ENCODE assay signal across 20 cellular contexts in genomic region chr11:73226297-73227006, GRCh38. TPM values are rescaled to one million over a fixed set of nuclear protein-coding genes. Genes with fewer than 3 reads are reported as not detected.
A peak's percentile ranks its signal among the peaks of the same experiment; 100 is the strongest.
DNase-seq lines count a peak whose midpoint lies in the region; ATAC-seq and TF ChIP-seq lines count a peak whose summit lies in the region.
"Had no signal": no experiment of that assay in that cellular context is flagged by ENCODE, and none has a peak within 500 bp of the region (broad histone marks: within the 10 kb centered on the region; RNA-seq: fewer than 3 reads in every experiment).

No MANE protein-coding gene starts in this region.

- no peaks in the 10 kb centered on the region for H3K27me3 ChIP-seq in RWPE2 (ENCODE audit: insufficient read depth, poor library complexity, severe bottlenecking)
- H3K27me3 ChIP-seq: BE2C had no signal

- no peaks in the 10 kb centered on the region for H3K9me3 Mint-ChIP-seq in CD14-positive monocyte
- no peaks in the 10 kb centered on the region for H3K9me3 Mint-ChIP-seq in glutamatergic neuron (ENCODE audit: unreplicated experiment)
- H3K9me3 Mint-ChIP-seq in Calu3 (ENCODE audit: low read depth, unreplicated experiment) = no peaks in the 10 kb centered on the region
- H3K9me3 Mint-ChIP-seq: CD8-positive, alpha-beta T cell had no signal

- no peaks in the 10 kb centered on the region for H3K9me3 ChIP-seq in RWPE2 (ENCODE audit: severe bottlenecking)
- H3K9me3 ChIP-seq: BE2C had no signal

- H3K36me3 Mint-ChIP-seq in CD14-positive monocyte (peaks cover 59 to 79% of the 10 kb centered on the region in 2 donors), glutamatergic neuron (ENCODE audit: unreplicated experiment) (no peaks in the 10 kb centered on the region), Calu3 (ENCODE audit: insufficient read depth, unreplicated experiment) (peaks cover 5% of the 10 kb centered on the region)
- H3K36me3 Mint-ChIP-seq: CD8-positive, alpha-beta T cell had no signal

- CTCF ChIA-PET in Calu3 (lab: Charles Lee) = interaction anchor here (2.1 kb wide), 1 partner anchor 10 kb away, joined by 7 read pairs; no protein-coding TSS in a partner anchor

- H3K27me3 Mint-ChIP-seq in CD14-positive monocyte (ENCODE audit: low read depth in 3 of 3) = no peaks in the 10 kb centered on the region
- H3K27me3 Mint-ChIP-seq in glutamatergic neuron (ENCODE audit: unreplicated experiment) = peaks cover 10% of the 10 kb centered on the region
- H3K27me3 Mint-ChIP-seq in Calu3 (ENCODE audit: unreplicated experiment) = no peaks in the 10 kb centered on the region

- H3K4me3 ChIP-seq in RWPE2 (ENCODE audit: severe bottlenecking) = no peak overlapping the region

- TF ChIP-seq CTCF in CD14-positive monocyte (IDR thresholded peaks at IDR 0.05) = no peak
- TF ChIP-seq CTCF in RWPE2 (IDR thresholded peaks at IDR 0.05; ENCODE audit: poor library complexity, severe bottlenecking) = no peak
- TF ChIP-seq CTCF in glutamatergic neuron (IDR thresholded peaks at IDR 0.05; ENCODE audit: partially characterized antibody, unreplicated experiment) = no peak
- no peak for TF ChIP-seq CTCF in Calu3 (IDR thresholded peaks at IDR 0.05; ENCODE audit: unreplicated experiment)

- peak overlapping the region in 2 of 7 donors; percentile 21 to 53 for H3K27ac Mint-ChIP-seq in CD14-positive monocyte
- no peak overlapping the region for H3K27ac Mint-ChIP-seq in glutamatergic neuron (ENCODE audit: unreplicated experiment)
- no peak overlapping the region for H3K27ac Mint-ChIP-seq in Calu3 (ENCODE audit: unreplicated experiment)
- H3K27ac Mint-ChIP-seq: CD8-positive, alpha-beta T cell had no signal

- intact Hi-C loops in CD14-positive monocyte (cut with micrococcal nuclease) (no loop called here), posterior vena cava (cut with DNase I) (no loop called here), Calu3 (cut with micrococcal nuclease; ENCODE audit: unreplicated experiment) (loop anchor here (5.0 kb wide), 1 partner anchor 39 kb away; no protein-coding TSS in a partner anchor)

- no peak overlapping the region for H3K4me3 Mint-ChIP-seq in CD14-positive monocyte
- no peak overlapping the region for H3K4me3 Mint-ChIP-seq in glutamatergic neuron (ENCODE audit: unreplicated experiment)
- no peak overlapping the region for H3K4me3 Mint-ChIP-seq in Calu3 (ENCODE audit: low read depth, unreplicated experiment)
- H3K4me3 Mint-ChIP-seq: CD8-positive, alpha-beta T cell had no signal

- H3K4me1 Mint-ChIP-seq in CD14-positive monocyte (peaks cover 50% of the 10 kb centered on the region), glutamatergic neuron (ENCODE audit: low read depth, unreplicated experiment) (peaks cover 4% of the 10 kb centered on the region), Calu3 (ENCODE audit: low read depth, unreplicated experiment) (peaks cover 8% of the 10 kb centered on the region)

- DNase-seq in CD14-positive monocyte (ENCODE audit: low spot score) = peak; percentile 22
- DNase-seq in RWPE2 (ENCODE audit: low spot score) = peak; percentile 21
- DNase-seq in glutamatergic neuron = peak; percentile 2
- peak; percentile 46 for DNase-seq in posterior vena cava (ENCODE audit: low spot score)
- no peak for DNase-seq in Calu3
- DNase-seq in NCI-H187 treated with DMSO at 0.1 percent for 48 hours (lab: John Stamatoyannopoulos, UW) = no peak
- DNase-seq in activated T-cell treated with anti-CD3 and anti-CD28 coated beads for 4 hours = no peak
- DNase-seq in central memory CD4-positive, alpha-beta T cell = no peak
- DNase-seq: BE2C; CD8-positive, alpha-beta T cell; DMS79; NCI-H1417; NCI-H187; NCI-H226; NCI-H524 treated with DMSO at 0.1 percent for 48 hours; PC-3 had no signal

- no TSS peak for BruUV-seq in Calu3 (replicated peaks; lab: Mats Ljungman, UMichigan)

- H3K36me3 ChIP-seq in RWPE2 (ENCODE audit: low read depth) = peaks cover 12% of the 10 kb centered on the region; the same call in 1 of the 2 replicates
- H3K36me3 ChIP-seq: BE2C had no signal

- ATAC-seq in RWPE2 (ENCODE audit: low read depth) = no peak
- ATAC-seq: CD8-positive, alpha-beta T cell had no signal

- peaks cover 16% of the 10 kb centered on the region for H3K4me1 ChIP-seq in RWPE2 (ENCODE audit: insufficient read depth, poor library complexity, severe bottlenecking)
- H3K4me1 ChIP-seq: BE2C had no signal

- no peak overlapping the region for H3K27ac ChIP-seq in RWPE2 (ENCODE audit: poor library complexity, severe bottlenecking)
- H3K27ac ChIP-seq: KMS-11, RWPE1 had no signal

RNA-seq across cellular contexts. Expression of gene P2RY2, which starts 8.4 kb away (rescaled TPM):
- 10 to 100 TPM in 1 of 2 donors, 1 to 10 TPM in 1; 2.8 to 12.7 TPM for polyA plus RNA-seq in CD14-positive monocyte
- 0.69 TPM for total RNA-seq in glutamatergic neuron (ENCODE audit: unreplicated experiment)
- 1 to 10 TPM in 1 of 2 donors, under 1 TPM in 1; 0.74 to 3.1 TPM for total RNA-seq in posterior vena cava
- total RNA-seq in Calu3 (2022) = 1.6 and 2.3 TPM in 2 replicates
- total RNA-seq: CD8-positive, alpha-beta T cell had no signal

RNA-seq across cellular contexts. Expression of gene P2RY6, which starts 45.7 kb away (rescaled TPM):
- polyA plus RNA-seq in CD14-positive monocyte = 1 to 10 TPM; 1.7 to 5.1 TPM
- total RNA-seq in glutamatergic neuron (ENCODE audit: unreplicated experiment) = not detected
- 1 to 10 TPM; 2.5 to 4.9 TPM for total RNA-seq in posterior vena cava
- total RNA-seq in Calu3 (2022) = 0.42 TPM in 1 of 2 replicates, not detected in the other
- total RNA-seq: CD8-positive, alpha-beta T cell; H1; HT-29 had no signal

Comparison
In these comparisons a context has a peak if more than half of its experiments do, and no peak if none do; other contexts are left out.
1. DNase-seq: peak in CD14-positive monocyte (single experiment), RWPE2 (single experiment), glutamatergic neuron (single experiment) and posterior vena cava (single experiment); none in Calu3 (single experiment), NCI-H187 treated with DMSO at 0.1 percent for 48 hours (single experiment), activated T-cell treated with anti-CD3 and anti-CD28 coated beads for 4 hours (single experiment) and central memory CD4-positive, alpha-beta T cell (single experiment).